Comparison of ENCODE assay signal across 8 cellular contexts in genomic region chr14:77024171-77024627, GRCh38. TPM values are rescaled to one million over a fixed set of nuclear protein-coding genes. Genes with fewer than 3 reads are reported as not detected.
DNase-seq lines count a peak whose midpoint lies in the region; ATAC-seq, FAIRE-seq and TF ChIP-seq lines count a peak whose summit lies in the region.

No MANE protein-coding gene starts in this region.

- H3K36me3 ChIP-seq in right atrium auricular region = peaks cover 15% of the 10 kb centered on the region

- peaks cover 0 to 46% of the 10 kb centered on the region in 2 donors for H3K4me1 ChIP-seq in right atrium auricular region

- no peak for TF ChIP-seq CTCF in right atrium auricular region (IDR thresholded peaks at IDR 0.05)

- intact Hi-C loops in sciatic nerve (cut with DNase I) = loop anchor here (10.0 kb wide), 1 partner anchor 109 kb away; no protein-coding TSS in a partner anchor

- no peak for FAIRE-seq in RCC 7860 (lab: Jason Lieb, UNC)

- peak overlapping the region; percentile 35 to 57 for H3K4me3 ChIP-seq in right atrium auricular region

- H3K27ac ChIP-seq in right atrium auricular region = peak overlapping the region; percentile 99 to 100

- no peaks in the 10 kb centered on the region for H3K9me3 ChIP-seq in right atrium auricular region

- no peaks in the 10 kb centered on the region for H3K27me3 ChIP-seq in right atrium auricular region

- DNase-seq in DMS153 treated with DMSO at 0.1 percent for 48 hours (lab: John Stamatoyannopoulos, UW; ENCODE audit: unreplicated experiment) = peak; percentile 86
- DNase-seq in NCI-H526 (lab: John Stamatoyannopoulos, UW) = peak; percentile 71 to 91
- DNase-seq in activated naive CD4-positive, alpha-beta T cell treated with Interleukin-2 at 50 U/mL for 16 hours = peak; percentile 72
- no peak for DNase-seq in right atrium auricular region (ENCODE audit: low spot score)
- peak; percentile 73 for DNase-seq in sciatic nerve (ENCODE audit: low spot score)
- no peak for DNase-seq in RCC 7860 (ENCODE audit: low spot score)

- ATAC-seq in sciatic nerve (no peak), HG03521 (IDR thresholded peaks at IDR 0.05; ENCODE audit: unreplicated experiment) (no peak), HG02610 (IDR thresholded peaks at IDR 0.05; ENCODE audit: unreplicated experiment) (no peak)

RNA-seq across cellular contexts. Expression of gene IRF2BPL, which starts 4.3 kb away (rescaled TPM):
- 10 to 100 TPM; 42.0 to 51.1 TPM for total RNA-seq in right atrium auricular region
- 59.6 TPM for total RNA-seq in sciatic nerve

Comparison
In these comparisons a context has a peak if more than half of its experiments do, and no peak if none do; other contexts are left out.
1. DNase-seq: peak in DMS153 treated with DMSO at 0.1 percent for 48 hours (single experiment), NCI-H526 (2 of 2), activated naive CD4-positive, alpha-beta T cell treated with Interleukin-2 at 50 U/mL for 16 hours (single experiment) and sciatic nerve (single experiment); none in right atrium auricular region (single experiment) and RCC 7860 (single experiment).